In the genomic region with DNA sequence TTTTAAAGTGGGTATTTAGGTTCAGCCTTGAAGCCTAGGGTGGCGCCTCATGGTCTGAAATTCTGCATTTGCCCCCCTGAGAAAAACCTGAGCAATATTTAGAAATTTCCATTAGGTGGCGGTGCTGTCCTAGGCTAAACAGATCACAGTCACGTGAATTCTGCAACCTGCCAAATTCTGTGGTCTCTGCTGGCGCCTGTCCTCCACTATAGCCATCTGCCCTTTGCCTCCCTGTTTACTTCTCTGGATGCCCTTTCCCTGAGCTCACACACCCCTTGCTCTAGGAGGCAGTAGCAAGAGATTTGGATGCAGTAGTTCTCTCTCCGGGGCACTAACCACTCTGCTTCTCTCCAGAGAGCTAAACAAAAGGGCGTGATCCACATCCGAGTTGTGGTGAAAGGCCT, we compare ENCODE assay signal across 9 cellular contexts. TPM values are rescaled to one million over a fixed set of nuclear protein-coding genes. Genes with fewer than 3 reads are reported as not detected.
DNase-seq lines count a peak whose midpoint lies in the region; ATAC-seq and TF ChIP-seq lines count a peak whose summit lies in the region.
"Had no signal": no experiment of that assay in that cellular context is flagged by ENCODE, and none has a peak within 500 bp of the region (broad histone marks: within the 10 kb centered on the region; RNA-seq: fewer than 3 reads in every experiment).

No MANE protein-coding gene starts in this region.

- peaks cover 27% of the 10 kb centered on the region for H3K36me3 ChIP-seq in IMR-90 (ENCODE audit: control insufficient read depth, insufficient read depth, low read length)
- H3K36me3 ChIP-seq in naive thymus-derived CD4-positive, alpha-beta T cell (ENCODE audit: control insufficient read depth in 2 of 3, insufficient read depth in 3 of 3, low read length in 3 of 3), result peaks cover 11 to 56% (median 11%) of the 10 kb centered on the region in 3 experiments

- H3K36me3 Mint-ChIP-seq in activated naive CD4-positive, alpha-beta T cell treated with anti-CD3 and anti-CD28 coated beads, Interleukin-2, amount 10 ng/mL, durations not matched to agents 7 days and 5 days, result peaks cover 23% of the 10 kb centered on the region
- peaks cover 0 to 30% (median 6%) of the 10 kb centered on the region in 5 donors for H3K36me3 Mint-ChIP-seq in naive thymus-derived CD4-positive, alpha-beta T cell

- no peak overlapping the region for H2BK5ac ChIP-seq in IMR-90 (ENCODE audit: low read depth, low read length, poor library complexity, severe bottlenecking)

- H3K4me2 ChIP-seq in IMR-90 (ENCODE audit: low read depth, low read length), result no peak overlapping the region; the same call in 1 of the 2 replicates

- POLR2A ChIA-PET in IMR-90 (lab: Charles Lee; ENCODE audit: unreplicated experiment), result no interaction called here
- POLR2A ChIA-PET in naive thymus-derived CD4-positive, alpha-beta T cell (lab: Charles Lee), result no interaction called here

- no peak overlapping the region for H4K91ac ChIP-seq in IMR-90 (ENCODE audit: insufficient read depth, low read depth, low read length)

- H3K18ac ChIP-seq in IMR-90 (ENCODE audit: low read depth, low read length), result no peak overlapping the region

- H3K9ac ChIP-seq in IMR-90 (ENCODE audit: low read depth, low read length), result no peak overlapping the region

- peak overlapping the region; percentile 39 for H2AFZ ChIP-seq in IMR-90 (replicated peaks; ENCODE audit: low read length, poor library complexity)

- no peak overlapping the region for H3K4me3 Mint-ChIP-seq in activated naive CD4-positive, alpha-beta T cell treated with anti-CD3 and anti-CD28 coated beads, Interleukin-2, amount 10 ng/mL, durations not matched to agents 7 days and 5 days
- no peak overlapping the region for H3K4me3 Mint-ChIP-seq in naive thymus-derived CD4-positive, alpha-beta T cell
- H3K4me3 Mint-ChIP-seq: activated naive CD8-positive, alpha-beta T cell had no signal

- dilution Hi-C loops in IMR-90 (cut with HindIII; ENCODE audit: low sequenced_read_pairs, unreplicated experiment), result no loop called here

- H2BK15ac ChIP-seq in IMR-90 (ENCODE audit: low read depth, low read length), result no peak overlapping the region

- intact Hi-C loops in IMR-90 (cut with micrococcal nuclease), result loop anchor here (1.0 to 2.0 kb wide), 3 partner anchors 70 to 358 kb away; a partner anchor contains a TSS
- intact Hi-C loops in naive thymus-derived CD4-positive, alpha-beta T cell (cut with micrococcal nuclease), result loop anchor here (1.0 to 5.0 kb wide), 3 partner anchors 188 to 701 kb away; no protein-coding TSS in a partner anchor

- H3K27me3 ChIP-seq in IMR-90 (ENCODE audit: control insufficient read depth, insufficient read depth, low read length), result no peaks in the 10 kb centered on the region
- H3K27me3 ChIP-seq in naive thymus-derived CD4-positive, alpha-beta T cell (ENCODE audit: control insufficient read depth in 2 of 2, insufficient read depth in 2 of 2, low read length in 2 of 2), result no peaks in the 10 kb centered on the region

- H4K20me1 ChIP-seq in IMR-90 (ENCODE audit: insufficient read depth, low read length), result no peaks in the 10 kb centered on the region

- no peak overlapping the region for H2AK5ac ChIP-seq in IMR-90 (ENCODE audit: low read depth, low read length)

- no peak overlapping the region for H3K14ac ChIP-seq in IMR-90 (replicated peaks; ENCODE audit: low read depth, low read length)

- H4K8ac ChIP-seq in IMR-90 (ENCODE audit: low read depth in 2 of 2, low read length in 2 of 2), result no peak overlapping the region

- no peak overlapping the region for H3K27ac ChIP-seq in IMR-90 (ENCODE audit: insufficient read depth, low read length)
- no peak overlapping the region for H3K27ac ChIP-seq in naive thymus-derived CD4-positive, alpha-beta T cell (ENCODE audit: low read depth, low read length)

- ATAC-seq in IMR-90 (ENCODE audit: low read depth) (peak; percentile 88), HG03139 (IDR thresholded peaks at IDR 0.05; ENCODE audit: unreplicated experiment) (no peak)
- peak; percentile 55 for ATAC-seq in naive thymus-derived CD4-positive, alpha-beta T cell

- no peak overlapping the region for H3K4ac ChIP-seq in IMR-90 (ENCODE audit: low read depth, low read length)

- CTCF ChIA-PET in activated naive CD4-positive, alpha-beta T cell treated with anti-CD3 and anti-CD28 coated beads, Interleukin-2, amount 10 ng/mL, durations not matched to agents 7 days and 5 days (lab: Charles Lee), result interaction anchor here (0.7 kb wide), 1 partner anchor 9 kb away, joined by 3 read pairs; a partner anchor contains a TSS
- CTCF ChIA-PET in IMR-90 (lab: Yijun Ruan, JAX), result interaction anchor here (0.8 to 1.2 kb wide), 2 partner anchors 9 to 142 kb away, joined by 3 read pairs; a partner anchor contains a TSS
- CTCF ChIA-PET in naive thymus-derived CD4-positive, alpha-beta T cell (lab: Charles Lee), result interaction anchor here (1.2 kb wide), 1 partner anchor 13 kb away, joined by 3 read pairs; no protein-coding TSS in a partner anchor

- H3K56ac ChIP-seq in IMR-90 (ENCODE audit: extremely low read depth, insufficient read depth, low read length), result no peak overlapping the region

- in situ Hi-C loops in IMR-90 (cut with MboI; ENCODE audit: low sequenced_read_pairs), result loop anchor here (25.0 kb wide), 2 partner anchors 361 to 536 kb away; no protein-coding TSS in a partner anchor

- 0 out of 4 replicates have a peak, but pooled peaks cover 2 to 5% of the 10 kb centered on the region in 2 experiments for H3K79me1 ChIP-seq in IMR-90 (ENCODE audit: low read depth in 1 of 2, low read length in 2 of 2)

- H3K27ac Mint-ChIP-seq in activated naive CD4-positive, alpha-beta T cell treated with anti-CD3 and anti-CD28 coated beads, Interleukin-2, amount 10 ng/mL, durations not matched to agents 7 days and 5 days, result peak overlapping the region; percentile 21
- H3K27ac Mint-ChIP-seq in naive thymus-derived CD4-positive, alpha-beta T cell, result no peak overlapping the region
- H3K27ac Mint-ChIP-seq: activated naive CD8-positive, alpha-beta T cell had no signal

- H3K9me1 ChIP-seq in IMR-90 (ENCODE audit: insufficient read depth, low read length), result no peaks in the 10 kb centered on the region; the same call in 1 of the 2 replicates

- TF ChIP-seq POLR2A in IMR-90 (IDR thresholded peaks at IDR 0.05; ENCODE audit: low read depth, low read length), result 0 out of 2 replicates have a peak, but pooled peaks have one; percentile 34

- H3K9me3 ChIP-seq in IMR-90 (ENCODE audit: control insufficient read depth, insufficient read depth, low read length), result no peaks in the 10 kb centered on the region
- no peaks in the 10 kb centered on the region for H3K9me3 ChIP-seq in naive thymus-derived CD4-positive, alpha-beta T cell (ENCODE audit: control insufficient read depth in 2 of 3, low read length in 3 of 3)

- H3K9me3 Mint-ChIP-seq in activated naive CD4-positive, alpha-beta T cell treated with anti-CD3 and anti-CD28 coated beads, Interleukin-2, amount 10 ng/mL, durations not matched to agents 7 days and 5 days, result no peaks in the 10 kb centered on the region
- H3K9me3 Mint-ChIP-seq in naive thymus-derived CD4-positive, alpha-beta T cell, result no peaks in the 10 kb centered on the region

- H2BK20ac ChIP-seq in IMR-90 (ENCODE audit: low read depth, low read length), result no peak overlapping the region

- no peak overlapping the region for H3K23ac ChIP-seq in IMR-90 (ENCODE audit: low read depth, low read length)

- TF ChIP-seq CTCF in IMR-90 (conservative IDR thresholded peaks at IDR 0.05; ENCODE audit: low read depth, low read length) (peak; percentile 65), epithelial cell of proximal tubule (conservative IDR thresholded peaks at IDR 0.05; ENCODE audit: low read depth, low read length) (peak; percentile 66)

- no CpG with 5 or more reads among the region's 7 CpGs for WGBS in IMR-90 (ENCODE audit: extremely low coverage in 2 of 2, insufficient read length in 1 of 2), 2 experiments

- H3K4me3 ChIP-seq in IMR-90 (ENCODE audit: insufficient read depth, low read depth, low read length) (no peak overlapping the region), epithelial cell of proximal tubule (ENCODE audit: low read depth, low read length) (no peak overlapping the region)
- no peak overlapping the region for H3K4me3 ChIP-seq in naive thymus-derived CD4-positive, alpha-beta T cell (ENCODE audit: low read length)

- no peak overlapping the region for H2AK9ac ChIP-seq in IMR-90 (replicated peaks; ENCODE audit: low read depth, low read length, poor library complexity)

- BruUV-seq in IMR-90 (replicated peaks; lab: Mats Ljungman, UMichigan), result no TSS peak

- H3K4me1 Mint-ChIP-seq in activated naive CD4-positive, alpha-beta T cell treated with anti-CD3 and anti-CD28 coated beads, Interleukin-2, amount 10 ng/mL, durations not matched to agents 7 days and 5 days, result no peaks in the 10 kb centered on the region
- H3K4me1 Mint-ChIP-seq in naive thymus-derived CD4-positive, alpha-beta T cell, result peaks cover 0 to 6% (median 0%) of the 10 kb centered on the region in 7 donors

- H4K5ac ChIP-seq in IMR-90 (ENCODE audit: low read depth, low read length), result no peak overlapping the region

- TF ChIP-seq RAD21 in IMR-90 (IDR thresholded peaks at IDR 0.05; ENCODE audit: low read length), result peak; percentile 80

- H3K4me1 ChIP-seq in IMR-90 (ENCODE audit: control insufficient read depth, insufficient read depth, low read length), result peaks cover 2% of the 10 kb centered on the region; the same call in 1 of the 2 replicates
- no peaks in the 10 kb centered on the region for H3K4me1 ChIP-seq in naive thymus-derived CD4-positive, alpha-beta T cell (ENCODE audit: control insufficient read depth in 2 of 2, insufficient read depth in 2 of 2, low read length in 2 of 2)

- no peak overlapping the region for H2BK120ac ChIP-seq in IMR-90 (ENCODE audit: low read depth, low read length)

- H3K27me3 Mint-ChIP-seq in activated naive CD4-positive, alpha-beta T cell treated with anti-CD3 and anti-CD28 coated beads, Interleukin-2, amount 10 ng/mL, durations not matched to agents 7 days and 5 days, result no peaks in the 10 kb centered on the region
- H3K27me3 Mint-ChIP-seq in naive thymus-derived CD4-positive, alpha-beta T cell, result no peaks in the 10 kb centered on the region
- H3K27me3 Mint-ChIP-seq: activated naive CD8-positive, alpha-beta T cell had no signal

- DNase-seq in activated naive CD4-positive, alpha-beta T cell treated with anti-CD3 and anti-CD28 coated beads, Interleukin-2, amount 10 ng/mL, durations not matched to agents 7 days and 5 days, result peak; percentile 46
- no peak for DNase-seq in activated naive CD4-positive, alpha-beta T cell (lab: John Stamatoyannopoulos, UW)
- DNase-seq in IMR-90 (peak; percentile 55), RPMI7951 (ENCODE audit: low read depth) (peak; percentile 51), epithelial cell of proximal tubule (ENCODE audit: low read depth) (no peak)
- DNase-seq in naive thymus-derived CD4-positive, alpha-beta T cell, result peak in 5 of 9 donors; percentile 22 to 45 (median 40)
- no peak for DNase-seq in activated CD8-positive, alpha-beta memory T cell treated with anti-CD3 and anti-CD28 coated beads, Interleukin-2, amount 50 U/mL, for 48 hours

RNA-seq across cellular contexts. Expression of a gene that starts 9.1 kb away (rescaled TPM):
- total RNA-seq in IMR-90 (2012; rRNA removed) (45.5 and 66.1 TPM in 2 replicates), epithelial cell of proximal tubule (32.3 and 48.6 TPM in 2 replicates)
- polyA plus RNA-seq in IMR-90 (2012; rRNA removed), result 87.8 and 117 TPM in 2 replicates
- 66.5 and 71.6 TPM in 2 replicates for polyA plus RNA-seq in IMR-90 (2012; cell fraction: cytosol; rRNA removed)
- 26.7 and 31.5 TPM in 2 replicates for polyA plus RNA-seq in IMR-90 (2012; cell fraction: nucleus; rRNA removed; ENCODE audit: low replicate concordance)
- 85.6 and 99.8 TPM in 2 replicates for total RNA-seq in RPMI7951 (2014; rRNA removed; shearing (Covaris generic))
- total RNA-seq in naive thymus-derived CD4-positive, alpha-beta T cell, result 10 to 100 TPM; 12.8 to 55.7 (median 24.0) TPM
- 10 to 100 TPM; 66.7 to 77.6 TPM for polyA plus RNA-seq in naive thymus-derived CD4-positive, alpha-beta T cell

RNA-seq across cellular contexts. Expression of a gene that starts 9.4 kb away (rescaled TPM):
- total RNA-seq in IMR-90 (2012; rRNA removed) (14.2 and 16.4 TPM in 2 replicates), epithelial cell of proximal tubule (30.4 and 34.7 TPM in 2 replicates)
- polyA plus RNA-seq in IMR-90 (2012; rRNA removed), result 24.2 and 28.1 TPM in 2 replicates
- polyA plus RNA-seq in IMR-90 (2012; cell fraction: cytosol; rRNA removed), result 17.6 and 24.4 TPM in 2 replicates
- polyA plus RNA-seq in IMR-90 (2012; cell fraction: nucleus; rRNA removed; ENCODE audit: low replicate concordance), result 7.7 and 15.2 TPM in 2 replicates
- total RNA-seq in RPMI7951 (2014; rRNA removed; shearing (Covaris generic)), result 24.9 and 51.0 TPM in 2 replicates
- total RNA-seq in naive thymus-derived CD4-positive, alpha-beta T cell, result 10 to 100 TPM in 4 of 5 experiments, 1 to 10 TPM in 1; 9.2 to 32.1 (median 28.5) TPM
- 10 to 100 TPM; 54.4 to 74.3 TPM for polyA plus RNA-seq in naive thymus-derived CD4-positive, alpha-beta T cell

Comparison
In these comparisons a context has a peak if more than half of its experiments do, and no peak if none do; other contexts are left out.
1. DNase-seq: peak in activated naive CD4-positive, alpha-beta T cell treated with anti-CD3 and anti-CD28 coated beads, Interleukin-2, amount 10 ng/mL, durations not matched to agents 7 days and 5 days (single experiment), IMR-90 (single experiment), RPMI7951 (single experiment) and naive thymus-derived CD4-positive, alpha-beta T cell (5 of 9); none in activated naive CD4-positive, alpha-beta T cell (0 of 4), epithelial cell of proximal tubule (single experiment) and activated CD8-positive, alpha-beta memory T cell treated with anti-CD3 and anti-CD28 coated beads, Interleukin-2, amount 50 U/mL, for 48 hours (single experiment).